Comparison of ENCODE assay signal across 6 cellular contexts in genomic region chr12:115830070-115830469, GRCh38.
"Had no signal": no experiment of that assay in that cellular context is flagged by ENCODE, and none has a peak within 500 bp of the region (broad histone marks: within the 10 kb centered on the region; RNA-seq: fewer than 3 reads in every experiment).

No MANE protein-coding gene starts in this region.

- ATAC-seq: GM23338, K562 had no signal

- H3K27ac Mint-ChIP-seq: GM23338, H9 had no signal

- H3K4me1 Mint-ChIP-seq: GM23338, H9 had no signal

- H3K4me3 Mint-ChIP-seq: GM23338, H9 had no signal

- DNase-seq: H9, HCEC 1CT, IMR-90, KG1 had no signal
